Comparison of ENCODE assay signal across 28 cellular contexts in genomic region chr2:65212619-65213018, GRCh38.
"Had no signal": no experiment of that assay in that cellular context is flagged by ENCODE, and none has a peak within 500 bp of the region (broad histone marks: within the 10 kb centered on the region; RNA-seq: fewer than 3 reads in every experiment).

No MANE protein-coding gene starts in this region.

- ATAC-seq: naive thymus-derived CD4-positive, alpha-beta T cell; natural killer cell; psoas muscle; right cardiac atrium; right lobe of liver; stimulated activated memory B cell treated with anti-CD40 and anti-IgM and Interleukin-4, amounts not matched to agents 10 μg/mL and 1 μg/mL and 100 μg/mL, for 72 hours; stimulated activated naive CD8-positive, alpha-beta T cell treated with anti-CD3 and anti-CD28 coated beads, Interleukin-15, amount 100 ng/mL, for 72 hours; stimulated activated naive CD8-positive, alpha-beta T cell treated with anti-CD3 and anti-CD28 coated beads, Interleukin-15, Interleukin-2, amounts not matched to agents 100 U/mL and 50 U/mL, for 24 hours; upper lobe of right lung had no signal

- H3K27me3 ChIP-seq: neural progenitor cell, ovary, right lobe of liver, sigmoid colon, spleen, suprapubic skin, testis, tibial nerve, upper lobe of right lung, uterus had no signal

- H3K36me3 ChIP-seq: neural progenitor cell, ovary, right lobe of liver, sigmoid colon, spleen, suprapubic skin, tibial nerve, upper lobe of right lung, uterus had no signal

- DNase-seq: naive thymus-derived CD4-positive, alpha-beta T cell; natural killer cell; occipital lobe; ovary; posterior cingulate gyrus; psoas muscle; right cardiac atrium; right lobe of liver; sigmoid colon; spleen; stimulated activated CD4-positive, alpha-beta T cell treated with anti-CD3 and anti-CD28 coated beads, Interleukin-12 subunit alpha, Interleukin-12 subunit beta, amount 100 ng/mL, for 4 hours; stimulated activated CD4-positive, alpha-beta T cell treated with anti-CD3 and anti-CD28 coated beads, Interleukin-1b, Interleukin-23, amount 100 ng/mL, for 48 hours; stimulated activated CD4-positive, alpha-beta T cell treated with anti-CD3 and anti-CD28 coated beads, Interleukin-4, amount 100 ng/mL, for 1 hour; stimulated activated CD4-positive, alpha-beta T cell treated with anti-CD3 and anti-CD28 coated beads, Interleukin-4, amount 100 ng/mL, for 4 hours; stimulated activated CD8-positive, alpha-beta memory T cell treated with anti-CD3 and anti-CD28 coated beads, Interleukin-4, amount 100 ng/mL, for 48 hours; stimulated activated naive CD4-positive, alpha-beta T cell; stimulated activated naive CD8-positive, alpha-beta T cell treated with anti-CD3 and anti-CD28 coated beads, Interleukin-15, amount 100 ng/mL, for 72 hours; stimulated activated naive CD8-positive, alpha-beta T cell treated with anti-CD3 and anti-CD28 coated beads, Interleukin-15, Interleukin-2, amounts not matched to agents 100 U/mL and 50 U/mL, for 24 hours; substantia nigra; testis; upper lobe of right lung; uterus had no signal

- H3K4me3 ChIP-seq: neural progenitor cell, ovary, psoas muscle, right lobe of liver, sigmoid colon, smooth muscle cell, spleen, suprapubic skin, testis, tibial nerve, upper lobe of right lung, uterus had no signal

- H3K27ac ChIP-seq: neural progenitor cell, ovary, parathyroid adenoma, psoas muscle, right lobe of liver, sigmoid colon, spleen, suprapubic skin, tibial nerve, upper lobe of right lung, uterus had no signal

- H3K9me3 ChIP-seq: ovary, psoas muscle, right lobe of liver, sigmoid colon, spleen, suprapubic skin, testis, tibial nerve, upper lobe of right lung, uterus had no signal

- H3K4me1 ChIP-seq: parathyroid adenoma, psoas muscle, right lobe of liver, sigmoid colon, spleen, suprapubic skin, testis, tibial nerve, upper lobe of right lung, uterus had no signal
